ENCODE assay signal across 7 cellular contexts in genomic region chrX:1453390-1453783, GRCh38. TPM values are rescaled to one million over a fixed set of nuclear protein-coding genes. Genes with fewer than 3 reads are reported as not detected.
A peak's percentile ranks its signal among the peaks of the same experiment; 100 is the strongest.
DNase-seq lines count a peak whose midpoint lies in the region; ATAC-seq and TF ChIP-seq lines count a peak whose summit lies in the region.

No MANE protein-coding gene starts in this region.

- H3K27ac ChIP-seq in heart right ventricle (peak overlapping the region; percentile 73 to 89 (median 84)), skeletal muscle tissue (ENCODE audit: low read depth, low read length) (peak overlapping the region; percentile 70)

- intact Hi-C loops in heart right ventricle (cut with DNase I) = loop anchor here in 8 of 10 donors (2.0 to 10.0 kb wide), 7 partner anchors 61 to 1361 kb away; partner anchors contain the start of genes SLC25A6 (in 5 of the 8) and AKAP17A (in 4 of the 8)

- peaks cover 5 to 24% (median 12%) of the 10 kb centered on the region in 9 donors for H3K4me1 ChIP-seq in heart right ventricle
- peaks cover 9 to 14% (median 13%) of the 10 kb centered on the region in 3 donors for H3K4me1 ChIP-seq in skeletal muscle tissue (ENCODE audit: control insufficient read depth in 3 of 3, insufficient read depth in 3 of 3, low read length in 3 of 3)

- H3K36me3 ChIP-seq in heart right ventricle (no peaks in the 10 kb centered on the region), skeletal muscle tissue (ENCODE audit: control insufficient read depth in 3 of 3, insufficient read depth in 3 of 3, low read length in 3 of 3) (no peaks in the 10 kb centered on the region)

- H3K9me3 ChIP-seq in heart right ventricle (no peaks in the 10 kb centered on the region), skeletal muscle tissue (ENCODE audit: control insufficient read depth in 3 of 3, low read length in 3 of 3) (no peaks in the 10 kb centered on the region)

- 0 to 1% methylated on average over 24 to 34 of the region's 34 CpGs for WGBS in heart right ventricle, 2 donors

- H3K27me3 ChIP-seq in heart right ventricle (no peaks in the 10 kb centered on the region), skeletal muscle tissue (ENCODE audit: control insufficient read depth in 3 of 3, insufficient read depth in 3 of 3, low read length in 3 of 3) (no peaks in the 10 kb centered on the region)

- H3K9ac ChIP-seq in skeletal muscle tissue (ENCODE audit: low read depth in 1 of 3, low read length in 3 of 3) = peak overlapping the region; percentile 57 to 81 (median 64)

- H3K4me3 ChIP-seq in heart right ventricle = peak overlapping the region; percentile 25 to 87 (median 60)
- H3K4me3 ChIP-seq in skeletal muscle tissue (ENCODE audit: low read length in 3 of 3) = peak overlapping the region; percentile 72 to 81 (median 78)

- peak; percentile 70 for DNase-seq in activated CD8-positive, alpha-beta memory T cell treated with anti-CD3 and anti-CD28 coated beads, Interleukin-2, amount 50 U/mL, for 1 hour (ENCODE audit: extremely low read depth)
- DNase-seq in heart right ventricle = no peak
- no peak for DNase-seq in GM13976 (ENCODE audit: low spot score)
- DNase-seq in NCI-H2227 treated with DMSO at 0.1 percent for 48 hours (lab: John Stamatoyannopoulos, UW) = no peak

- in situ Hi-C loops in GM13976 (cut with MboI; ENCODE audit: low sequenced_read_pairs, unreplicated experiment) = no loop called here

- peak; percentile 48 for TF ChIP-seq POLR2A in GM19193 (IDR thresholded peaks at IDR 0.05; ENCODE audit: extremely low read depth, insufficient read depth, insufficient read length)

- TF ChIP-seq CTCF in heart right ventricle (IDR thresholded peaks at IDR 0.05) = no peak
- TF ChIP-seq CTCF in GM13976 (IDR thresholded peaks at IDR 0.05; ENCODE audit: borderline replicate concordance, control extremely low read depth, extremely low read depth, insufficient read depth, missing control alignments) = no peak

- ATAC-seq in HG03064 (IDR thresholded peaks at IDR 0.05; ENCODE audit: low read depth, unreplicated experiment) = peak; percentile 41
- ATAC-seq in heart right ventricle = peak; percentile 2 to 23 (median 12)

RNA-seq across cellular contexts. Expression of gene ASMTL, which starts 0.7 kb away (rescaled TPM):
- total RNA-seq in heart right ventricle = 10 to 100 TPM; 23.3 to 50.6 (median 38.3) TPM
- 10 to 100 TPM; 16.6 to 40.7 TPM for polyA plus RNA-seq in heart right ventricle
- 13.6 TPM for total RNA-seq in skeletal muscle tissue
